In genomic region chr3:140972833-140973232, GRCh38 we compare ENCODE assay signal across 9 cellular contexts. TPM values are rescaled to one million over a fixed set of nuclear protein-coding genes. Genes with fewer than 3 reads are reported as not detected.
DNase-seq lines count a peak whose midpoint lies in the region; ATAC-seq, FAIRE-seq and TF ChIP-seq lines count a peak whose summit lies in the region.
"Had no signal": no experiment of that assay in that cellular context is flagged by ENCODE, and none has a peak within 500 bp of the region (broad histone marks: within the 10 kb centered on the region; RNA-seq: fewer than 3 reads in every experiment).

No MANE protein-coding gene starts in this region.

- no peak overlapping the region for H3K4me3 Mint-ChIP-seq in activated T-helper 1 cell treated with anti-CD3 and anti-CD28 coated beads, Interleukin-12 subunit alpha, Interleukin-12 subunit beta, Interleukin-2, Interleukin-4 antibody, amounts not matched to agents 30 ng/mL and 10 ng/mL and 1 ng/mL, durations not matched to agents 14 hours and 24 hours and 36 hours

- peak; percentile 9 for TF ChIP-seq CTCF in AG04449 (IDR thresholded peaks at IDR 0.05; ENCODE audit: insufficient read depth, low read length, missing control alignments)
- peak; percentile 28 for TF ChIP-seq CTCF in GM10248 (IDR thresholded peaks at IDR 0.05; ENCODE audit: control extremely low read depth, extremely low read depth, low read depth, missing control alignments)

- POLR2A ChIA-PET in AG04449 (lab: Yijun Ruan, JAX) (no interaction called here), GM10248 (lab: Yijun Ruan, JAX) (no interaction called here)

- H3K27me3 Mint-ChIP-seq in activated T-helper 1 cell treated with anti-CD3 and anti-CD28 coated beads, Interleukin-12 subunit alpha, Interleukin-12 subunit beta, Interleukin-2, Interleukin-4 antibody, amounts not matched to agents 30 ng/mL and 10 ng/mL and 1 ng/mL, durations not matched to agents 14 hours and 24 hours and 36 hours (ENCODE audit: insufficient read depth), result no peaks in the 10 kb centered on the region

- H3K27ac Mint-ChIP-seq in activated T-helper 1 cell treated with anti-CD3 and anti-CD28 coated beads, Interleukin-12 subunit alpha, Interleukin-12 subunit beta, Interleukin-2, Interleukin-4 antibody, amounts not matched to agents 30 ng/mL and 10 ng/mL and 1 ng/mL, durations not matched to agents 14 hours and 24 hours and 36 hours, result no peak overlapping the region

- intact Hi-C loops in activated T-helper 1 cell treated with anti-CD3 and anti-CD28 coated beads, Interleukin-12 subunit alpha, Interleukin-12 subunit beta, Interleukin-2, Interleukin-4 antibody, amounts not matched to agents 30 ng/mL and 10 ng/mL and 1 ng/mL, durations not matched to agents 14 hours and 24 hours and 36 hours (cut with micrococcal nuclease), result loop anchor here (1.0 kb wide), 1 partner anchor 75 kb away; no protein-coding TSS in a partner anchor

- no peak for DNase-seq in AG04449 (ENCODE audit: low read depth, low spot score)
- DNase-seq in GM10248 (ENCODE audit: extremely low spot score), result peak; percentile 8
- peak; percentile 19 for DNase-seq in RCC 7860 (ENCODE audit: low spot score)
- DNase-seq in germinal center (ENCODE audit: low spot score), result peak; percentile 5
- no peak for DNase-seq in NCI-H510A (lab: John Stamatoyannopoulos, UW)
- no peak for DNase-seq in activated T-helper 1 cell treated with anti-CD3 and anti-CD28 coated beads, Interleukin-12 subunit alpha, Interleukin-12 subunit beta, Interleukin-2, Interleukin-4 antibody, amounts not matched to agents 30 ng/mL and 10 ng/mL and 1 ng/mL, durations not matched to agents 14 hours and 24 hours and 36 hours (ENCODE audit: low spot score)
- DNase-seq in T1000 (lab: John Stamatoyannopoulos, UW), result no peak

- CTCF ChIA-PET in AG04449 (lab: Yijun Ruan, JAX) (interaction anchor here (0.6 to 2.5 kb wide), 6 partner anchors 15 to 242 kb away, joined by 3 to 14 read pairs (median 4); no protein-coding TSS in a partner anchor), GM10248 (lab: Yijun Ruan, JAX) (interaction anchor here (0.7 to 1.1 kb wide), 3 partner anchors 26 to 75 kb away, joined by 3 to 4 read pairs (median 3); no protein-coding TSS in a partner anchor)

- no peaks in the 10 kb centered on the region for H3K9me3 Mint-ChIP-seq in activated T-helper 1 cell treated with anti-CD3 and anti-CD28 coated beads, Interleukin-12 subunit alpha, Interleukin-12 subunit beta, Interleukin-2, Interleukin-4 antibody, amounts not matched to agents 30 ng/mL and 10 ng/mL and 1 ng/mL, durations not matched to agents 14 hours and 24 hours and 36 hours

- no peak for ATAC-seq in GM19328 (IDR thresholded peaks at IDR 0.05; ENCODE audit: unreplicated experiment)

- peak; percentile 71 for FAIRE-seq in RCC 7860 (lab: Jason Lieb, UNC)

- H3K36me3 Mint-ChIP-seq in activated T-helper 1 cell treated with anti-CD3 and anti-CD28 coated beads, Interleukin-12 subunit alpha, Interleukin-12 subunit beta, Interleukin-2, Interleukin-4 antibody, amounts not matched to agents 30 ng/mL and 10 ng/mL and 1 ng/mL, durations not matched to agents 14 hours and 24 hours and 36 hours (ENCODE audit: low read depth), result peaks cover 15% of the 10 kb centered on the region

- peaks cover 9% of the 10 kb centered on the region for H3K4me1 Mint-ChIP-seq in activated T-helper 1 cell treated with anti-CD3 and anti-CD28 coated beads, Interleukin-12 subunit alpha, Interleukin-12 subunit beta, Interleukin-2, Interleukin-4 antibody, amounts not matched to agents 30 ng/mL and 10 ng/mL and 1 ng/mL, durations not matched to agents 14 hours and 24 hours and 36 hours (ENCODE audit: low read depth)

- no peak overlapping the region for H3K4me3 ChIP-seq in AG04449 (ENCODE audit: low read depth, low read length)
- H3K4me3 ChIP-seq: SJSA1 had no signal

RNA-seq across cellular contexts. Expression of gene SLC25A36, which starts 31.2 kb away (rescaled TPM):
- 49.5 and 52.3 TPM in 2 replicates for total RNA-seq in activated T-helper 1 cell treated with anti-CD3 and anti-CD28 coated beads, Interleukin-12 subunit alpha, Interleukin-12 subunit beta, Interleukin-2, Interleukin-4 antibody, amounts not matched to agents 30 ng/mL and 10 ng/mL and 1 ng/mL, durations not matched to agents 14 hours and 24 hours and 36 hours

Comparison
In these comparisons a context has a peak if more than half of its experiments do, and no peak if none do; other contexts are left out.
1. DNase-seq: peak in GM10248 (single experiment), RCC 7860 (single experiment) and germinal center (single experiment); none in AG04449 (single experiment), NCI-H510A (single experiment), activated T-helper 1 cell treated with anti-CD3 and anti-CD28 coated beads, Interleukin-12 subunit alpha, Interleukin-12 subunit beta, Interleukin-2, Interleukin-4 antibody, amounts not matched to agents 30 ng/mL and 10 ng/mL and 1 ng/mL, durations not matched to agents 14 hours and 24 hours and 36 hours (single experiment) and T1000 (single experiment).